7 cellular contexts compared by ENCODE assay signal in genomic region chr11:40132881-40133280, GRCh38.
"Had no signal": no experiment of that assay in that cellular context is flagged by ENCODE, and none has a peak within 500 bp of the region (broad histone marks: within the 10 kb centered on the region; RNA-seq: fewer than 3 reads in every experiment).

No MANE protein-coding gene starts in this region.

- FAIRE-seq: H1, H54, HTR-8/SVneo had no signal

- H3K4me3 ChIP-seq: GM23338 had no signal

- DNase-seq: H9, HCEC 1CT, IMR-90 had no signal

- H2AFZ ChIP-seq: GM23338 had no signal

- H3K4me3 Mint-ChIP-seq: GM23338, H9 had no signal

- H3K4me2 ChIP-seq: GM23338 had no signal

- H3K9me3 Mint-ChIP-seq: GM23338, H9 had no signal

- H3K27ac Mint-ChIP-seq: GM23338, H9 had no signal
